Comparison of ENCODE assay signal across 25 cellular contexts in genomic region chr18:62690416-62690815, GRCh38. TPM values are rescaled to one million over a fixed set of nuclear protein-coding genes. Genes with fewer than 3 reads are reported as not detected.
DNase-seq lines count a peak whose midpoint lies in the region; ATAC-seq, FAIRE-seq and TF ChIP-seq lines count a peak whose summit lies in the region.
"Had no signal": no experiment of that assay in that cellular context is flagged by ENCODE, and none has a peak within 500 bp of the region (broad histone marks: within the 10 kb centered on the region; RNA-seq: fewer than 3 reads in every experiment).

No MANE protein-coding gene starts in this region.

- DNase-seq in RPMI7951 (ENCODE audit: low read depth) = peak; percentile 24
- DNase-seq in H1 (ENCODE audit: low read depth in 1 of 2, low spot score in 2 of 2) = no peak
- no peak for DNase-seq in mesenchymal stem cell
- DNase-seq in substantia nigra (lab: John Stamatoyannopoulos, UW) = peak in 47 of 49 donors; percentile 16 to 90 (median 70)
- DNase-seq in GM20000 (ENCODE audit: low spot score) = no peak
- DNase-seq in Right ventricle myocardium inferior (ENCODE audit: missing footprints) = no peak
- DNase-seq in NCI-H345 treated with DMSO at 0.1 percent for 48 hours (lab: John Stamatoyannopoulos, UW; ENCODE audit: unreplicated experiment) = no peak
- DNase-seq: activated CD4-positive, alpha-beta T cell treated with anti-CD3 and anti-CD28 coated beads for 4 hours; activated CD8-positive, alpha-beta memory T cell treated with anti-CD3 and anti-CD28 coated beads for 24 hours; activated T-cell treated with anti-CD3 and anti-CD28 coated beads, Interleukin-2, amount 50 U/mL, for 24 hours; amniotic stem cell; heart left ventricle; Karpas-422; NCI-H1694; NCI-H2171; NCI-H524 treated with DMSO at 0.1 percent for 48 hours; Peyer's patch had no signal

- H4K5ac ChIP-seq in H1 (ENCODE audit: insufficient read length, low read depth, low read length) = no peak overlapping the region

- H4K8ac ChIP-seq in H1 (ENCODE audit: extremely low read depth, insufficient read depth, low read length) (no peak overlapping the region), mesenchymal stem cell (ENCODE audit: low read length) (no peak overlapping the region)

- no peak overlapping the region for H3K4me3 Mint-ChIP-seq in activated T-helper 17 cell treated with anti-CD3 and anti-CD28 coated beads, Interleukin-2, amount 50 U/mL, for 72 hours
- H3K4me3 Mint-ChIP-seq: activated T-cell treated with anti-CD3 and anti-CD28 coated beads, Interleukin-2, amount 50 U/mL, for 24 hours; CD14-positive monocyte; nephron had no signal

- H2BK12ac ChIP-seq in H1 (ENCODE audit: low read depth, low read length) (no peak overlapping the region), mesenchymal stem cell (ENCODE audit: low read length in 2 of 2) (no peak overlapping the region)

- no peaks in the 10 kb centered on the region for H3K27me3 ChIP-seq in H1 (replicated peaks in 1 of 4; ENCODE audit: control insufficient read depth in 3 of 4, extremely low read depth in 1 of 4, insufficient read depth in 3 of 4, low read length in 3 of 4)
- no peaks in the 10 kb centered on the region for H3K27me3 ChIP-seq in mesenchymal stem cell (ENCODE audit: control insufficient read depth in 1 of 2, insufficient read depth in 1 of 2, low read length in 2 of 2)
- H3K27me3 ChIP-seq: heart left ventricle, Peyer's patch, vagina had no signal

- ATAC-seq in activated T-helper 17 cell treated with anti-CD3 and anti-CD28 coated beads, Interleukin-2, amount 50 U/mL, for 72 hours (replicated peaks) = no peak
- no peak for ATAC-seq in Right ventricle myocardium inferior
- ATAC-seq: HCT116, heart left ventricle, left lobe of liver had no signal

- no peak for TF ChIP-seq POLR2A in H1 (IDR thresholded peaks at IDR 0.05; ENCODE audit: control extremely low read depth in 1 of 2, low read depth in 2 of 2, low read length in 2 of 2)

- no peaks in the 10 kb centered on the region for H3K4me1 Mint-ChIP-seq in activated T-helper 17 cell treated with anti-CD3 and anti-CD28 coated beads, Interleukin-2, amount 50 U/mL, for 72 hours
- H3K4me1 Mint-ChIP-seq: CD14-positive monocyte had no signal

- CTCF ChIA-PET in H1 (lab: Charles Lee; ENCODE audit: partially characterized antibody) = interaction anchor here (1.2 to 2.1 kb wide), 2 partner anchors 10 to 105 kb away, joined by 4 to 7 read pairs; no protein-coding TSS in a partner anchor

- H2AFZ ChIP-seq in H1 (ENCODE audit: low read length) = no peak overlapping the region
- H2AFZ ChIP-seq in mesenchymal stem cell (ENCODE audit: low read depth, low read length) = no peak overlapping the region

- no peak overlapping the region for H3K4ac ChIP-seq in H1 (replicated peaks; ENCODE audit: insufficient read length, low read depth, low read length)
- no peak overlapping the region for H3K4ac ChIP-seq in mesenchymal stem cell (ENCODE audit: low read depth in 1 of 2, low read length in 2 of 2)

- H3K36me3 Mint-ChIP-seq in activated T-helper 17 cell treated with anti-CD3 and anti-CD28 coated beads, Interleukin-2, amount 50 U/mL, for 72 hours (ENCODE audit: low read depth) = no peaks in the 10 kb centered on the region
- H3K36me3 Mint-ChIP-seq: CD14-positive monocyte had no signal

- WGBS in H1 (ENCODE audit: extremely low coverage in 1 of 2, insufficient coverage in 1 of 2, insufficient read length in 1 of 2, insufficient replicate concordance in 2 of 2, low coverage in 1 of 2, low lambda C conversion rate in 2 of 2, missing lambda C conversion rate in 1 of 2), 2 experiments = 98% methylated on average over 5 of the region's 5 CpGs; no CpG with 5 or more reads in 1 of the 2 experiments
- WGBS in mesenchymal stem cell = 92% methylated on average over 5 of the region's 5 CpGs

- peaks cover 26% of the 10 kb centered on the region for H3K27me3 Mint-ChIP-seq in activated T-helper 17 cell treated with anti-CD3 and anti-CD28 coated beads, Interleukin-2, amount 50 U/mL, for 72 hours

- no peaks in the 10 kb centered on the region for H3K4me1 ChIP-seq in H1 (replicated peaks in 1 of 4; ENCODE audit: control insufficient read depth in 3 of 4, insufficient read depth in 4 of 4, low read length in 3 of 4)
- H3K4me1 ChIP-seq in mesenchymal stem cell (ENCODE audit: control insufficient read depth, insufficient read depth, low read depth, low read length) = no peaks in the 10 kb centered on the region
- H3K4me1 ChIP-seq: heart left ventricle, Peyer's patch, prostate gland, vagina had no signal

- H3K27ac ChIP-seq in H1 (ENCODE audit: low read depth, low read length) (no peak overlapping the region), mesenchymal stem cell (ENCODE audit: low read length, poor library complexity, severe bottlenecking) (no peak overlapping the region), substantia nigra (ENCODE audit: low read depth, low read length, poor library complexity, severe bottlenecking) (peak overlapping the region; percentile 98)
- H3K27ac ChIP-seq: heart left ventricle, Peyer's patch, prostate gland, vagina had no signal

- H3K9me3 Mint-ChIP-seq in activated T-helper 17 cell treated with anti-CD3 and anti-CD28 coated beads, Interleukin-2, amount 50 U/mL, for 72 hours = peaks cover 23% of the 10 kb centered on the region

- H3K9ac ChIP-seq in H1 (replicated peaks in 1 of 4; ENCODE audit: extremely low read depth in 1 of 4, low read depth in 3 of 4, low read length in 3 of 4) (no peak overlapping the region), mesenchymal stem cell (ENCODE audit: low read length) (peak overlapping the region; percentile 56)

- H3K36me3 ChIP-seq in H1 (ENCODE audit: control insufficient read depth in 2 of 4, insufficient read depth in 4 of 4, low read length in 3 of 4) (no peaks in the 10 kb centered on the region), mesenchymal stem cell (ENCODE audit: control insufficient read depth in 1 of 2, insufficient read depth in 2 of 2, low read depth in 1 of 2, low read length in 2 of 2) (no peaks in the 10 kb centered on the region)
- H3K36me3 ChIP-seq: heart left ventricle, Peyer's patch, prostate gland, vagina had no signal

- H2BK5ac ChIP-seq in H1 (ENCODE audit: low read depth, low read length) (no peak overlapping the region), mesenchymal stem cell (ENCODE audit: low read depth, low read length, poor library complexity, severe bottlenecking) (no peak overlapping the region)

- TF ChIP-seq RAD21 in H1 (IDR thresholded peaks at IDR 0.05 in 1 of 2, conservative IDR thresholded peaks at IDR 0.05 in 1 of 2; ENCODE audit: low read depth in 2 of 2, low read length in 2 of 2) = no peak

- no peak overlapping the region for H3K27ac Mint-ChIP-seq in activated T-helper 17 cell treated with anti-CD3 and anti-CD28 coated beads, Interleukin-2, amount 50 U/mL, for 72 hours
- H3K27ac Mint-ChIP-seq: activated T-cell treated with anti-CD3 and anti-CD28 coated beads, Interleukin-2, amount 50 U/mL, for 24 hours; CD14-positive monocyte had no signal

- H3K56ac ChIP-seq in H1 (replicated peaks; ENCODE audit: insufficient read length, low read depth, low read length) = no peak overlapping the region

- intact Hi-C loops in Right ventricle myocardium inferior (cut with DNase I) = no loop called here

- H2AK5ac ChIP-seq in H1 (ENCODE audit: low read depth, low read length) (no peak overlapping the region), mesenchymal stem cell (ENCODE audit: low read length, severe bottlenecking) (no peak overlapping the region)

- FAIRE-seq in H1 (lab: Jason Lieb, UNC) = peak; percentile 19
- FAIRE-seq: GM12892 had no signal

- TF ChIP-seq CTCF in H1 (IDR thresholded peaks at IDR 0.05; ENCODE audit: control extremely low read depth in 1 of 3, insufficient read depth in 1 of 3, low read depth in 1 of 3, low read length in 3 of 3) (no peak), GM20000 (IDR thresholded peaks at IDR 0.05; ENCODE audit: extremely low read depth, missing control alignments) (no peak)

- no peak overlapping the region for H3K4me3 ChIP-seq in H1 (ENCODE audit: extremely low read depth in 1 of 4, insufficient read depth in 2 of 4, low read depth in 3 of 4, low read length in 4 of 4)
- peak overlapping the region in 1 of 2 experiments; percentile 69 for H3K4me3 ChIP-seq in mesenchymal stem cell (ENCODE audit: insufficient read depth in 1 of 2, low read depth in 1 of 2, low read length in 2 of 2)
- H3K4me3 ChIP-seq: Peyer's patch, prostate gland had no signal

- H2BK20ac ChIP-seq in H1 (ENCODE audit: low read length) = no peak overlapping the region

- H3K9me3 ChIP-seq in H1 (ENCODE audit: insufficient read depth in 2 of 2, low read depth in 1 of 2, low read length in 1 of 2) = peaks cover 6 to 9% of the 10 kb centered on the region in 2 experiments
- peaks cover 36% of the 10 kb centered on the region for H3K9me3 ChIP-seq in mesenchymal stem cell (ENCODE audit: control insufficient read depth, low read length)
- H3K9me3 ChIP-seq: Peyer's patch, prostate gland, vagina had no signal

- no peak overlapping the region for H2BK120ac ChIP-seq in H1 (replicated peaks; ENCODE audit: low read depth, low read length)
- no peak overlapping the region for H2BK120ac ChIP-seq in mesenchymal stem cell (ENCODE audit: low read depth, low read length)

- H2BK15ac ChIP-seq in H1 (ENCODE audit: low read length) (no peak overlapping the region), mesenchymal stem cell (ENCODE audit: low read depth, poor library complexity, severe bottlenecking) (no peak overlapping the region)

- no peak overlapping the region for H3K4me2 ChIP-seq in H1 (ENCODE audit: insufficient read depth in 1 of 2, low read depth in 2 of 2, low read length in 2 of 2)
- no peak overlapping the region for H3K4me2 ChIP-seq in mesenchymal stem cell (ENCODE audit: low read length, poor library complexity, severe bottlenecking)

- no peaks in the 10 kb centered on the region; the same call in 1 of the 2 replicates for H3K23me2 ChIP-seq in H1 (ENCODE audit: low read depth, low read length)

- no peak overlapping the region for H3K14ac ChIP-seq in H1 (ENCODE audit: insufficient read length)
- H3K14ac ChIP-seq in mesenchymal stem cell (ENCODE audit: low read length in 2 of 2) = no peak overlapping the region

- no peaks in the 10 kb centered on the region for H3K79me2 ChIP-seq in H1 (ENCODE audit: control insufficient read depth in 1 of 2, insufficient read depth in 2 of 2, low read length in 2 of 2)

- POLR2A ChIA-PET in H1 (lab: Charles Lee; ENCODE audit: partially characterized antibody) = no interaction called here

- H3K79me1 ChIP-seq in H1 (ENCODE audit: low read depth, low read length) (no peaks in the 10 kb centered on the region), mesenchymal stem cell (replicated peaks; ENCODE audit: low read length, poor library complexity, severe bottlenecking) (no peaks in the 10 kb centered on the region)

- H4K20me1 ChIP-seq in H1 (replicated peaks in 1 of 2; ENCODE audit: control insufficient read depth in 1 of 2, insufficient read depth in 2 of 2, low read length in 2 of 2) = no peaks in the 10 kb centered on the region

- H4K91ac ChIP-seq in H1 (replicated peaks; ENCODE audit: insufficient read length, low read length) (no peak overlapping the region), mesenchymal stem cell (ENCODE audit: low read length) (no peak overlapping the region)

- H3K23ac ChIP-seq in H1 (ENCODE audit: insufficient read length) (no peak overlapping the region), mesenchymal stem cell (ENCODE audit: low read length in 2 of 2) (no peak overlapping the region)

- no peak overlapping the region for H3K18ac ChIP-seq in H1 (ENCODE audit: extremely low read depth, low read length)
- no peak overlapping the region for H3K18ac ChIP-seq in mesenchymal stem cell (ENCODE audit: low read depth in 1 of 2, low read length in 2 of 2)

- TF ChIP-seq EP300 in H1 (IDR thresholded peaks at IDR 0.05; ENCODE audit: borderline replicate concordance in 1 of 2, low read depth in 2 of 2, low read length in 2 of 2) = no peak

RNA-seq across cellular contexts. Expression of gene PHLPP1, which starts 24.9 kb away (rescaled TPM):
- 4.1 and 4.3 TPM in 2 replicates for total RNA-seq in RPMI7951 (2014; rRNA removed; shearing (Covaris generic))
- total RNA-seq in H1 (2021; fragmentation: NEBNext Ultra II Directional; extraction: Animal tissue kit (Norgen Biotek cat#: 25700)) = 66.3 and 67.4 TPM in 2 replicates
- 26.6 and 28.0 TPM in 2 replicates for polyA plus RNA-seq in H1 (2011; rRNA removed)
- 23.4 TPM for polyA plus RNA-seq in H1 (2011; cell fraction: cytosol; rRNA removed)
- polyA plus RNA-seq in H1 (2011; cell fraction: nucleus; rRNA removed) = 34.7 TPM
- 25.6 to 34.5 TPM (median 29.9 TPM) in 4 replicates for polyA plus RNA-seq in H1 (2012, experiment 1 of 2)
- 10.4 TPM for polyA plus RNA-seq in H1 (2012, experiment 2 of 2)
- polyA plus RNA-seq in H1 (2013, experiment 1 of 2) = 24.5 TPM
- polyA plus RNA-seq in H1 (2013, experiment 2 of 2) = 25.0 TPM
- 52.5 and 99.6 TPM in 2 replicates for polyA minus RNA-seq in H1 (2011; rRNA and poly(A)+ RNA removed)
- 46.8 TPM for polyA minus RNA-seq in H1 (2011; cell fraction: cytosol; rRNA and poly(A)+ RNA removed)
- polyA minus RNA-seq in H1 (2011; cell fraction: nucleus; rRNA and poly(A)+ RNA removed) = 82.8 TPM
- 4.1 TPM for polyA plus RNA-seq in mesenchymal stem cell (2013, experiment 1 of 2)
- 4.8 TPM for polyA plus RNA-seq in mesenchymal stem cell (2013, experiment 2 of 2)
- 10 to 100 TPM; 12.1 to 13.7 TPM for total RNA-seq in activated T-helper 17 cell treated with anti-CD3 and anti-CD28 coated beads, Interleukin-2, amount 50 U/mL, for 72 hours
- total RNA-seq in Right ventricle myocardium inferior = 5.1 TPM

Comparison
In these comparisons a context has a peak if more than half of its experiments do, and no peak if none do; other contexts are left out.
1. DNase-seq: peak in RPMI7951 (single experiment) and substantia nigra (47 of 49); none in H1 (0 of 2), mesenchymal stem cell (single experiment), GM20000 (single experiment), Right ventricle myocardium inferior (single experiment) and NCI-H345 treated with DMSO at 0.1 percent for 48 hours (single experiment).